Comparison of ENCODE assay signal across 11 cellular contexts in genomic region chr4:101334963-101335572, GRCh38. TPM values are rescaled to one million over a fixed set of nuclear protein-coding genes. Genes with fewer than 3 reads are reported as not detected.
DNase-seq lines count a peak whose midpoint lies in the region; ATAC-seq, FAIRE-seq and TF ChIP-seq lines count a peak whose summit lies in the region.
"Had no signal": no experiment of that assay in that cellular context is flagged by ENCODE, and none has a peak within 500 bp of the region (broad histone marks: within the 10 kb centered on the region; RNA-seq: fewer than 3 reads in every experiment).

No MANE protein-coding gene starts in this region.

- POLR2A ChIA-PET in HEK293 (lab: Yijun Ruan, JAX) = no interaction called here

- CTCF ChIA-PET in activated CD8-positive, alpha-beta memory T cell treated with anti-CD3 and anti-CD28 coated beads, Interleukin-2, amount 10 ng/mL, durations not matched to agents 7 days and 5 days (lab: Charles Lee) = no interaction called here
- CTCF ChIA-PET in HEK293 (lab: Yijun Ruan, JAX) = no interaction called here

- H3K27ac ChIP-seq in HEK293 (ENCODE audit: extremely low read depth, low read depth, low read length) (no peak overlapping the region), pancreas (peak overlapping the region in 1 of 4 donors; percentile 24), tibial nerve (no peak overlapping the region)
- H3K27ac ChIP-seq: VCaP had no signal

- H3K4me1 ChIP-seq in HEK293 (ENCODE audit: control insufficient read depth, insufficient read depth, low read length) (no peaks in the 10 kb centered on the region), pancreas (peaks cover 0 to 5% (median 0%) of the 10 kb centered on the region in 3 donors), tibial nerve (peaks cover 0 to 15% (median 10%) of the 10 kb centered on the region in 4 donors)

- peaks cover 35% of the 10 kb centered on the region for H3K4me1 Mint-ChIP-seq in activated CD8-positive, alpha-beta memory T cell treated with anti-CD3 and anti-CD28 coated beads, Interleukin-2, amount 10 ng/mL, durations not matched to agents 7 days and 5 days
- H3K4me1 Mint-ChIP-seq: neural crest cell had no signal

- ATAC-seq in activated CD8-positive, alpha-beta memory T cell treated with anti-CD3 and anti-CD28 coated beads, Interleukin-2, amount 10 ng/mL, durations not matched to agents 7 days and 5 days = peak; percentile 81
- ATAC-seq in pancreas = peak; percentile 70 to 76 (median 74)
- no peak for ATAC-seq in HG03571 (IDR thresholded peaks at IDR 0.05; ENCODE audit: unreplicated experiment)

- no peaks in the 10 kb centered on the region for H3K9me3 Mint-ChIP-seq in activated CD8-positive, alpha-beta memory T cell treated with anti-CD3 and anti-CD28 coated beads, Interleukin-2, amount 10 ng/mL, durations not matched to agents 7 days and 5 days (ENCODE audit: low read depth)
- H3K9me3 Mint-ChIP-seq: neural crest cell had no signal

- 30 to 33% methylated on average over 6 of the region's 6 CpGs for WGBS in pancreas, 2 donors
- 81 to 82% methylated on average over 6 of the region's 6 CpGs for WGBS in tibial nerve, 2 donors

- no peak for TF ChIP-seq EP300 in tibial nerve (IDR thresholded peaks at IDR 0.05)

- H3K36me3 ChIP-seq in HEK293 (ENCODE audit: control insufficient read depth in 2 of 2, insufficient read depth in 1 of 2, low read length in 2 of 2) (no peaks in the 10 kb centered on the region), pancreas (no peaks in the 10 kb centered on the region), tibial nerve (no peaks in the 10 kb centered on the region)

- TF ChIP-seq CTCF in HEK293 (tag by site-specific recombination; IDR thresholded peaks at IDR 0.05) (no peak), pancreas (IDR thresholded peaks at IDR 0.05) (no peak), tibial nerve (IDR thresholded peaks at IDR 0.05) (no peak)

- no peak overlapping the region for H3K4me3 ChIP-seq in HEK293 (ENCODE audit: low read depth, low read length)
- no peak overlapping the region for H3K4me3 ChIP-seq in pancreas
- H3K4me3 ChIP-seq in tibial nerve = no peak overlapping the region

- H3K9me3 ChIP-seq in HEK293 (ENCODE audit: control insufficient read depth, insufficient read depth, low read depth, low read length) (no peaks in the 10 kb centered on the region), pancreas (no peaks in the 10 kb centered on the region), tibial nerve (no peaks in the 10 kb centered on the region)

- H3K36me3 Mint-ChIP-seq in activated CD8-positive, alpha-beta memory T cell treated with anti-CD3 and anti-CD28 coated beads, Interleukin-2, amount 10 ng/mL, durations not matched to agents 7 days and 5 days = peaks cover 20% of the 10 kb centered on the region

- no peak for TF ChIP-seq POLR2A in tibial nerve (IDR thresholded peaks at IDR 0.05)

- FAIRE-seq in pancreas (lab: Jason Lieb, UNC) = no peak
- FAIRE-seq: astrocyte had no signal

- H3K27me3 ChIP-seq in pancreas = no peaks in the 10 kb centered on the region
- H3K27me3 ChIP-seq in tibial nerve = no peaks in the 10 kb centered on the region

- no peak for DNase-seq in activated CD8-positive, alpha-beta memory T cell treated with anti-CD3 and anti-CD28 coated beads, Interleukin-2, amount 10 ng/mL, durations not matched to agents 7 days and 5 days
- no peak for DNase-seq in activated CD8-positive, alpha-beta memory T cell treated with anti-CD3 and anti-CD28 coated beads for 24 hours
- DNase-seq in NCI-H2227 (lab: John Stamatoyannopoulos, UW; ENCODE audit: unreplicated experiment) = peak; percentile 1
- no peak for DNase-seq in pancreas
- no peak for DNase-seq in T-helper 9 cell
- no peak for DNase-seq in tibial nerve (ENCODE audit: low spot score in 2 of 2)

- H3K4me3 Mint-ChIP-seq in activated CD8-positive, alpha-beta memory T cell treated with anti-CD3 and anti-CD28 coated beads, Interleukin-2, amount 10 ng/mL, durations not matched to agents 7 days and 5 days = peak overlapping the region; percentile 47
- H3K4me3 Mint-ChIP-seq: neural crest cell had no signal

- no peaks in the 10 kb centered on the region for H3K27me3 Mint-ChIP-seq in activated CD8-positive, alpha-beta memory T cell treated with anti-CD3 and anti-CD28 coated beads, Interleukin-2, amount 10 ng/mL, durations not matched to agents 7 days and 5 days

- intact Hi-C loops in pancreas (cut with DNase I) = no loop called here

- H3K27ac Mint-ChIP-seq in activated CD8-positive, alpha-beta memory T cell treated with anti-CD3 and anti-CD28 coated beads, Interleukin-2, amount 10 ng/mL, durations not matched to agents 7 days and 5 days = peak overlapping the region; percentile 64

TF ChIP-seq in HEK293, 187 proteins besides CTCF, POLR2A, EP300 and RAD21:
- TF ChIP-seq ZNF335 (tag by site-specific recombination; conservative IDR thresholded peaks at IDR 0.05) (0 out of 2 replicates have a peak, but pooled peaks have one; percentile 15), BCL6B (tag by site-specific recombination; IDR thresholded peaks at IDR 0.05) (no peak)
TF ChIP-seq in HEK293: peak in this region for 1.

RNA-seq across cellular contexts. Expression of gene PPP3CA, which starts 12.3 kb away (rescaled TPM):
- total RNA-seq in activated CD8-positive, alpha-beta memory T cell treated with anti-CD3 and anti-CD28 coated beads, Interleukin-2, amount 10 ng/mL, durations not matched to agents 7 days and 5 days = 10 to 100 TPM; 30.4 to 50.9 TPM
- 10 to 100 TPM in 5 of 6 donors, 1 to 10 TPM in 1; 10.0 to 22.7 (median 12.2) TPM for total RNA-seq in pancreas
- polyA plus RNA-seq in pancreas = 1 to 10 TPM; 4.9 to 7.2 TPM
- 10 to 100 TPM; 32.7 to 45.1 (median 44.0) TPM for total RNA-seq in tibial nerve
